9 cellular contexts compared by ENCODE assay signal in the genomic region with DNA sequence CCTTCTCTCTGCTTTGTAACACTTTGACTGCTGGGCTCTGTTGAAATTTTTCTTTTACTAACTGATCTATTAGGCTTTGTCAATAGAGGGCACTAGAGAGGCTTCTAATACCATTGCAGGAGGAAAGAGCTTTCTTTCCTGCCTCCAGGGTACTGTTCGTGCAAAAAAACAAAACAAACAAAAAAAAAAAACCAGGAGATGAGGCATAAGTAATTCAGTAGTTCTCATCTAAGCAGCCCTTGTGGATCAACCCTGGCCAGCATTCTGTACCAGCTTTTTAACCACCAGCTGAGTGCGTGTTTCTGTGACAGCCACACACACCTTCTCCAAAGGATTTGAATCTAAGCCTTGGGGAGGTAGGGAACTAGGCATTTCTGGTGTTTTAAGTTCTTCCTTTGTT.
DNase-seq lines count a peak whose midpoint lies in the region; ATAC-seq and TF ChIP-seq lines count a peak whose summit lies in the region.
"Had no signal": no experiment of that assay in that cellular context is flagged by ENCODE, and none has a peak within 500 bp of the region (broad histone marks: within the 10 kb centered on the region; RNA-seq: fewer than 3 reads in every experiment).

No MANE protein-coding gene starts in this region.

- ATAC-seq in HG02938 (IDR thresholded peaks at IDR 0.05; ENCODE audit: unreplicated experiment): peak; percentile 53
- no peak for ATAC-seq in naive thymus-derived CD4-positive, alpha-beta T cell
- no peak for ATAC-seq in activated T-cell treated with anti-CD3 and anti-CD28 coated beads, Interleukin-2, amount 50 U/mL, for 4 hours

- H3K9me3 Mint-ChIP-seq in chondrocyte (ENCODE audit: low read depth): peaks cover 3% of the 10 kb centered on the region
- no peaks in the 10 kb centered on the region for H3K9me3 Mint-ChIP-seq in naive thymus-derived CD4-positive, alpha-beta T cell
- H3K9me3 Mint-ChIP-seq in activated T-cell treated with anti-CD3 and anti-CD28 coated beads, Interleukin-2, amount 50 U/mL, for 4 hours: no peaks in the 10 kb centered on the region

- no peaks in the 10 kb centered on the region for H3K4me1 ChIP-seq in naive thymus-derived CD4-positive, alpha-beta T cell (ENCODE audit: control insufficient read depth in 2 of 2, insufficient read depth in 2 of 2, low read length in 2 of 2)

- POLR2A ChIA-PET in naive thymus-derived CD4-positive, alpha-beta T cell (lab: Charles Lee): no interaction called here

- no peak overlapping the region for H3K27ac ChIP-seq in naive thymus-derived CD4-positive, alpha-beta T cell (ENCODE audit: low read depth, low read length)

- H3K4me3 ChIP-seq in naive thymus-derived CD4-positive, alpha-beta T cell (ENCODE audit: low read length): no peak overlapping the region

- DNase-seq in NCI-H1436 (lab: John Stamatoyannopoulos, UW) (peak; percentile 50), NCI-H1436 treated with DMSO at 0.1 percent for 48 hours (lab: John Stamatoyannopoulos, UW) (no peak), NCI-H510A treated with DMSO at 0.1 percent for 48 hours (lab: John Stamatoyannopoulos, UW) (peak; percentile 78), chondrocyte (ENCODE audit: low spot score) (no peak), occipital lobe (lab: John Stamatoyannopoulos, UW) (no peak)
- peak in 5 of 9 donors; percentile 4 to 42 (median 10) for DNase-seq in naive thymus-derived CD4-positive, alpha-beta T cell
- DNase-seq in activated T-cell treated with anti-CD3 and anti-CD28 coated beads, Interleukin-2, amount 50 U/mL, for 4 hours: no peak

- H3K27ac Mint-ChIP-seq in chondrocyte (ENCODE audit: unreplicated experiment): no peak overlapping the region
- H3K27ac Mint-ChIP-seq in naive thymus-derived CD4-positive, alpha-beta T cell: no peak overlapping the region
- H3K27ac Mint-ChIP-seq: B cell had no signal

- no peaks in the 10 kb centered on the region for H3K27me3 ChIP-seq in naive thymus-derived CD4-positive, alpha-beta T cell (ENCODE audit: control insufficient read depth in 2 of 2, insufficient read depth in 2 of 2, low read length in 2 of 2)

- intact Hi-C loops in naive thymus-derived CD4-positive, alpha-beta T cell (cut with micrococcal nuclease): loop anchor here (2.0 to 5.0 kb wide), 2 partner anchors 1763 to 1764 kb away; partner anchors contain the start of gene EFNB2 (in 1 of the 2)

- H3K36me3 ChIP-seq in naive thymus-derived CD4-positive, alpha-beta T cell (ENCODE audit: control insufficient read depth in 2 of 3, insufficient read depth in 3 of 3, low read length in 3 of 3): no peaks in the 10 kb centered on the region

- H3K27me3 Mint-ChIP-seq in chondrocyte (ENCODE audit: low read depth): no peaks in the 10 kb centered on the region
- peaks cover 0 to 6% (median 0%) of the 10 kb centered on the region in 5 donors for H3K27me3 Mint-ChIP-seq in naive thymus-derived CD4-positive, alpha-beta T cell
- no peaks in the 10 kb centered on the region for H3K27me3 Mint-ChIP-seq in activated T-cell treated with anti-CD3 and anti-CD28 coated beads, Interleukin-2, amount 50 U/mL, for 4 hours (ENCODE audit: low read depth)
- H3K27me3 Mint-ChIP-seq: B cell had no signal

- H3K4me1 Mint-ChIP-seq in chondrocyte (ENCODE audit: low read depth): peaks cover 8% of the 10 kb centered on the region
- peaks cover 0 to 12% (median 2%) of the 10 kb centered on the region in 7 donors for H3K4me1 Mint-ChIP-seq in naive thymus-derived CD4-positive, alpha-beta T cell
- H3K4me1 Mint-ChIP-seq in activated T-cell treated with anti-CD3 and anti-CD28 coated beads, Interleukin-2, amount 50 U/mL, for 4 hours (ENCODE audit: low read depth): no peaks in the 10 kb centered on the region
- H3K4me1 Mint-ChIP-seq: B cell had no signal

- TF ChIP-seq CTCF in chondrocyte (IDR thresholded peaks at IDR 0.05): peak; percentile 87

- no peaks in the 10 kb centered on the region for H3K9me3 ChIP-seq in naive thymus-derived CD4-positive, alpha-beta T cell (ENCODE audit: control insufficient read depth in 2 of 3, low read length in 3 of 3)

- H3K36me3 Mint-ChIP-seq in chondrocyte (ENCODE audit: low read depth): no peaks in the 10 kb centered on the region
- no peaks in the 10 kb centered on the region for H3K36me3 Mint-ChIP-seq in naive thymus-derived CD4-positive, alpha-beta T cell
- H3K36me3 Mint-ChIP-seq in activated T-cell treated with anti-CD3 and anti-CD28 coated beads, Interleukin-2, amount 50 U/mL, for 4 hours (ENCODE audit: insufficient read depth): no peaks in the 10 kb centered on the region

- H3K4me3 Mint-ChIP-seq in chondrocyte (ENCODE audit: unreplicated experiment): no peak overlapping the region
- H3K4me3 Mint-ChIP-seq in naive thymus-derived CD4-positive, alpha-beta T cell: no peak overlapping the region
- H3K4me3 Mint-ChIP-seq in activated T-cell treated with anti-CD3 and anti-CD28 coated beads, Interleukin-2, amount 50 U/mL, for 4 hours: no peak overlapping the region
- H3K4me3 Mint-ChIP-seq: B cell had no signal

- CTCF ChIA-PET in naive thymus-derived CD4-positive, alpha-beta T cell (lab: Charles Lee): interaction anchor here (0.6 kb wide), 1 partner anchor 1726 kb away, joined by 4 read pairs; no protein-coding TSS in a partner anchor

Comparison
In these comparisons a context has a peak if more than half of its experiments do, and no peak if none do; other contexts are left out.
1. DNase-seq: peak in NCI-H1436 (single experiment), NCI-H510A treated with DMSO at 0.1 percent for 48 hours (single experiment) and naive thymus-derived CD4-positive, alpha-beta T cell (5 of 9); none in NCI-H1436 treated with DMSO at 0.1 percent for 48 hours (single experiment), chondrocyte (single experiment), activated T-cell treated with anti-CD3 and anti-CD28 coated beads, Interleukin-2, amount 50 U/mL, for 4 hours (single experiment) and occipital lobe (single experiment).